26 cellular contexts compared by ENCODE assay signal in genomic region chr2:159539701-159540100, GRCh38.
DNase-seq lines count a peak whose midpoint lies in the region; ATAC-seq, FAIRE-seq and TF ChIP-seq lines count a peak whose summit lies in the region.
"Had no signal": no experiment of that assay in that cellular context is flagged by ENCODE, and none has a peak within 500 bp of the region (broad histone marks: within the 10 kb centered on the region; RNA-seq: fewer than 3 reads in every experiment).

No MANE protein-coding gene starts in this region.

- H3K14ac ChIP-seq in neuronal stem cell (ENCODE audit: low read length), result no peak overlapping the region

- H3K4me3 Mint-ChIP-seq in type B pancreatic cell, result no peak overlapping the region
- H3K4me3 Mint-ChIP-seq: CD14-positive monocyte; CD4-positive, alpha-beta T cell; CD8-positive, alpha-beta memory T cell; GM23338; H9 had no signal

- no peak overlapping the region for H3K27ac Mint-ChIP-seq in type B pancreatic cell
- H3K27ac Mint-ChIP-seq: CD14-positive monocyte; CD4-positive, alpha-beta T cell; CD8-positive, alpha-beta memory T cell; GM23338; H9 had no signal

- H3K9me3 ChIP-seq in RWPE2 (ENCODE audit: severe bottlenecking) (peaks cover 5% of the 10 kb centered on the region), mammary epithelial cell (replicated peaks; ENCODE audit: insufficient read depth, low read length) (no peaks in the 10 kb centered on the region), neuronal stem cell (replicated peaks in 1 of 2; ENCODE audit: control insufficient read depth in 2 of 2, insufficient read depth in 1 of 2, low read depth in 1 of 2, low read length in 2 of 2) (peaks cover 2 to 19% of the 10 kb centered on the region in 2 donors)
- H3K9me3 ChIP-seq: BE2C had no signal

- in situ Hi-C loops in mammary epithelial cell (cut with MboI; ENCODE audit: low sequenced_read_pairs in 2 of 2), result no loop called here

- TF ChIP-seq CTCF in RWPE2 (IDR thresholded peaks at IDR 0.05; ENCODE audit: poor library complexity, severe bottlenecking) (no peak), mammary epithelial cell (conservative IDR thresholded peaks at IDR 0.05 in 1 of 2, IDR thresholded peaks at IDR 0.05 in 1 of 2; ENCODE audit: extremely low read depth in 1 of 2, insufficient read depth in 1 of 2, low read depth in 1 of 2, low read length in 2 of 2) (no peak), type B pancreatic cell (conservative IDR thresholded peaks at IDR 0.05) (no peak)

- intact Hi-C loops in mammary epithelial cell (cut with micrococcal nuclease), result no loop called here

- WGBS in mammary epithelial cell (ENCODE audit: low coverage, missing lambda C conversion rate), result 67% methylated on average over 1 of the region's 1 CpG
- no CpG with 5 or more reads among the region's 1 CpG for WGBS in neuronal stem cell (ENCODE audit: extremely low coverage in 2 of 2, insufficient read length in 2 of 2, insufficient replicate concordance in 1 of 2), 2 donors

- no TSS peak for BruUV-seq in mammary epithelial cell (replicated peaks; lab: Mats Ljungman, UMichigan)

- H3K4me3 ChIP-seq in RWPE2 (ENCODE audit: severe bottlenecking) (no peak overlapping the region), mammary epithelial cell (replicated peaks in 1 of 3; ENCODE audit: insufficient read depth in 1 of 3, low read depth in 2 of 3, low read length in 3 of 3) (no peak overlapping the region), neuronal stem cell (ENCODE audit: low read length in 2 of 2) (no peak overlapping the region)
- H3K4me3 ChIP-seq: A549; BLaER1 treated with 17β-estradiol and CSF1 and Interleukin-3, amounts not matched to agents 10 nM and 100 nM; GM23338 had no signal

- no peaks in the 10 kb centered on the region for H3K79me1 ChIP-seq in neuronal stem cell (ENCODE audit: low read depth, low read length)

- H2AFZ ChIP-seq in mammary epithelial cell (ENCODE audit: low read depth, low read length) (no peak overlapping the region), neuronal stem cell (ENCODE audit: low read length) (no peak overlapping the region)
- H2AFZ ChIP-seq: GM23338 had no signal

- H2AK5ac ChIP-seq in neuronal stem cell (ENCODE audit: low read depth, low read length), result no peak overlapping the region

- H3K27me3 ChIP-seq in RWPE2 (ENCODE audit: insufficient read depth, poor library complexity, severe bottlenecking) (no peaks in the 10 kb centered on the region), mammary epithelial cell (ENCODE audit: insufficient read depth, low read length) (no peaks in the 10 kb centered on the region), neuronal stem cell (ENCODE audit: control insufficient read depth in 3 of 3, insufficient read depth in 3 of 3, low read depth in 1 of 3, low read length in 3 of 3) (no peaks in the 10 kb centered on the region)
- H3K27me3 ChIP-seq: BE2C; BLaER1 treated with 17β-estradiol and CSF1 and Interleukin-3, amounts not matched to agents 10 nM and 100 nM had no signal

- no peak overlapping the region for H3K18ac ChIP-seq in neuronal stem cell (ENCODE audit: low read length)

- H3K4me2 ChIP-seq in mammary epithelial cell (ENCODE audit: insufficient read depth, low read depth, low read length) (no peak overlapping the region), neuronal stem cell (ENCODE audit: insufficient read depth, low read length, poor library complexity, severe bottlenecking) (no peak overlapping the region)
- H3K4me2 ChIP-seq: A549; BLaER1 treated with 17β-estradiol and CSF1 and Interleukin-3, amounts not matched to agents 10 nM and 100 nM; GM23338 had no signal

- H4K8ac ChIP-seq in neuronal stem cell (ENCODE audit: low read depth, low read length), result no peak overlapping the region

- no peak overlapping the region for H3K9ac ChIP-seq in mammary epithelial cell (ENCODE audit: insufficient read depth, low read length)
- H3K9ac ChIP-seq in neuronal stem cell (ENCODE audit: low read depth, low read length, poor library complexity), result no peak overlapping the region
- H3K9ac ChIP-seq: BLaER1 treated with 17β-estradiol and CSF1 and Interleukin-3, amounts not matched to agents 10 nM and 100 nM had no signal

- H3K27ac ChIP-seq in RWPE2 (ENCODE audit: poor library complexity, severe bottlenecking) (no peak overlapping the region), mammary epithelial cell (ENCODE audit: insufficient read depth, low read depth, low read length) (no peak overlapping the region), neuronal stem cell (replicated peaks; ENCODE audit: low read length) (no peak overlapping the region)
- H3K27ac ChIP-seq: A549; BLaER1 treated with 17β-estradiol and CSF1 and Interleukin-3, amounts not matched to agents 10 nM and 100 nM had no signal

- H3K27me3 Mint-ChIP-seq in type B pancreatic cell, result no peaks in the 10 kb centered on the region
- H3K27me3 Mint-ChIP-seq: CD4-positive, alpha-beta T cell had no signal

- H2BK15ac ChIP-seq in neuronal stem cell (ENCODE audit: low read length), result no peak overlapping the region

- H3K79me2 ChIP-seq in mammary epithelial cell (ENCODE audit: insufficient read depth, low read length), result no peaks in the 10 kb centered on the region

- peaks cover 11% of the 10 kb centered on the region for H3K9me3 Mint-ChIP-seq in type B pancreatic cell
- H3K9me3 Mint-ChIP-seq: GM23338 had no signal

- H2BK120ac ChIP-seq in neuronal stem cell (ENCODE audit: low read depth, low read length), result no peak overlapping the region

- ATAC-seq in RWPE2 (ENCODE audit: low read depth) (peak; percentile 25; the same call in 1 of the 3 replicates), esophagus mucosa (peak; percentile 38), left lobe of liver (peak; percentile 57), HG02798 (IDR thresholded peaks at IDR 0.05; ENCODE audit: poor library complexity, unreplicated experiment) (no peak)
- ATAC-seq: A549, GM23338, HCT116 had no signal

- no peak for FAIRE-seq in HTR-8/SVneo (lab: Jason Lieb, UNC)
- FAIRE-seq: A549, D721Med, GM18507 had no signal

- dilution Hi-C loops in mammary epithelial cell (cut with HindIII; ENCODE audit: low sequenced_read_pairs), result no loop called here

- no peak overlapping the region for H3K4ac ChIP-seq in neuronal stem cell (ENCODE audit: low read length)

- H3K36me3 Mint-ChIP-seq in type B pancreatic cell, result peaks cover 20% of the 10 kb centered on the region

- no peak overlapping the region for H2BK5ac ChIP-seq in neuronal stem cell (ENCODE audit: low read length)

- H3K4me1 Mint-ChIP-seq in type B pancreatic cell (ENCODE audit: unreplicated experiment), result no peaks in the 10 kb centered on the region
- H3K4me1 Mint-ChIP-seq: CD14-positive monocyte; CD8-positive, alpha-beta memory T cell; H9 had no signal

- H3K23ac ChIP-seq in neuronal stem cell (ENCODE audit: low read depth, low read length, poor library complexity), result no peak overlapping the region

- DNase-seq in RWPE2 (ENCODE audit: low spot score) (no peak), mammary epithelial cell (peak; percentile 52), left lobe of liver (ENCODE audit: low spot score) (no peak), neuronal stem cell (ENCODE audit: low spot score) (no peak), HTR-8/SVneo (ENCODE audit: insufficient read length, low spot score) (no peak), type B pancreatic cell (ENCODE audit: extremely low spot score, unreplicated experiment) (no peak)
- DNase-seq: 8988T; ACHN; AML-193; BE2C; CD4-positive, alpha-beta T cell; CD8-positive, alpha-beta memory T cell; DMS 273 treated with DMSO at 0.1 percent for 48 hours; DMS79; EL; GDM1; H9 had no signal

- H3K36me3 ChIP-seq in RWPE2 (ENCODE audit: low read depth) (peaks cover 14% of the 10 kb centered on the region), mammary epithelial cell (ENCODE audit: insufficient read depth, low read length) (no peaks in the 10 kb centered on the region), neuronal stem cell (replicated peaks in 1 of 2; ENCODE audit: control insufficient read depth in 2 of 2, insufficient read depth in 2 of 2, low read length in 2 of 2) (peaks cover 2 to 56% of the 10 kb centered on the region in 2 donors)
- H3K36me3 ChIP-seq: BE2C had no signal

- H3K4me1 ChIP-seq in RWPE2 (ENCODE audit: insufficient read depth, poor library complexity, severe bottlenecking) (no peaks in the 10 kb centered on the region), mammary epithelial cell (ENCODE audit: insufficient read depth, low read length) (no peaks in the 10 kb centered on the region), neuronal stem cell (ENCODE audit: control insufficient read depth in 2 of 2, insufficient read depth in 1 of 2, low read depth in 1 of 2, low read length in 2 of 2) (no peaks in the 10 kb centered on the region)
- H3K4me1 ChIP-seq: A549; BE2C; BLaER1 treated with 17β-estradiol and CSF1 and Interleukin-3, amounts not matched to agents 10 nM and 100 nM had no signal

- H4K91ac ChIP-seq in neuronal stem cell (ENCODE audit: low read depth, low read length, poor library complexity), result no peak overlapping the region

- H4K20me1 ChIP-seq in mammary epithelial cell (ENCODE audit: insufficient read depth, low read length), result no peaks in the 10 kb centered on the region

- H2BK12ac ChIP-seq in neuronal stem cell (ENCODE audit: low read length), result no peak overlapping the region

- CTCF ChIA-PET in mammary epithelial cell (lab: Charles Lee; ENCODE audit: low non-redundant PET), result no interaction called here
